ENCODE assay signal across 10 cellular contexts in genomic region chr14:34081576-34082136, GRCh38.
DNase-seq lines count a peak whose midpoint lies in the region; ATAC-seq and TF ChIP-seq lines count a peak whose summit lies in the region.
"Had no signal": no experiment of that assay in that cellular context is flagged by ENCODE, and none has a peak within 500 bp of the region (broad histone marks: within the 10 kb centered on the region; RNA-seq: fewer than 3 reads in every experiment).

No MANE protein-coding gene starts in this region.

- DNase-seq in NCI-H748 treated with DMSO at 0.1 percent for 48 hours (lab: John Stamatoyannopoulos, UW) (peak; percentile 57), epithelial cell of esophagus (ENCODE audit: low read depth) (peak; percentile 75), retinal pigment epithelial cell (ENCODE audit: low read depth) (peak; percentile 72), ureter (ENCODE audit: low spot score) (no peak), esophagus muscularis mucosa (ENCODE audit: extremely low spot score) (no peak)
- DNase-seq in CD4-positive, alpha-beta T cell, result no peak
- DNase-seq: stimulated activated CD4-positive, alpha-beta T cell treated with anti-CD3 and anti-CD28 coated beads, Interleukin-2, amount 100 ng/mL, for 48 hours had no signal

- no peaks in the 10 kb centered on the region for H3K36me3 ChIP-seq in HEK293 (ENCODE audit: control insufficient read depth in 2 of 2, insufficient read depth in 1 of 2, low read length in 2 of 2)
- H3K36me3 ChIP-seq in esophagus muscularis mucosa, result no peaks in the 10 kb centered on the region

- H3K9me3 Mint-ChIP-seq in CD4-positive, alpha-beta T cell, result no peaks in the 10 kb centered on the region
- H3K9me3 Mint-ChIP-seq: activated T-helper 2 cell treated with anti-CD3 and anti-CD28 coated beads, Interferon-gamma antibody, Interleukin-2, Interleukin-4, amounts not matched to agents 10 μg/mL and 5 μg/mL and 100 μg/mL, durations not matched to agents 14 hours and 24 hours and 36 hours had no signal

- no peak overlapping the region for H3K4me3 ChIP-seq in HEK293 (ENCODE audit: low read depth, low read length)
- H3K4me3 ChIP-seq in epithelial cell of esophagus (ENCODE audit: low read length), result no peak overlapping the region
- no peak overlapping the region for H3K4me3 ChIP-seq in retinal pigment epithelial cell (ENCODE audit: low read length)
- H3K4me3 ChIP-seq in esophagus muscularis mucosa, result no peak overlapping the region

- no peak for TF ChIP-seq EP300 in esophagus muscularis mucosa (IDR thresholded peaks at IDR 0.05)

- no peak for ATAC-seq in CD4-positive, alpha-beta T cell (ENCODE audit: poor library complexity)
- ATAC-seq in GM18909 (IDR thresholded peaks at IDR 0.05; ENCODE audit: poor library complexity, unreplicated experiment), result no peak

- H3K9me3 ChIP-seq in HEK293 (ENCODE audit: control insufficient read depth, insufficient read depth, low read depth, low read length) (no peaks in the 10 kb centered on the region), esophagus muscularis mucosa (no peaks in the 10 kb centered on the region)
- H3K9me3 ChIP-seq in CD4-positive, alpha-beta T cell (ENCODE audit: control insufficient read depth, low read length), result no peaks in the 10 kb centered on the region

- no peaks in the 10 kb centered on the region for H3K27me3 ChIP-seq in CD4-positive, alpha-beta T cell (ENCODE audit: control insufficient read depth, insufficient read depth, low read length)
- no peaks in the 10 kb centered on the region for H3K27me3 ChIP-seq in esophagus muscularis mucosa

- no peaks in the 10 kb centered on the region for H3K27me3 Mint-ChIP-seq in CD4-positive, alpha-beta T cell

- TF ChIP-seq CTCF in HEK293 (tag by site-specific recombination; IDR thresholded peaks at IDR 0.05), result no peak
- TF ChIP-seq CTCF in epithelial cell of esophagus (IDR thresholded peaks at IDR 0.05; ENCODE audit: insufficient read depth, low read depth, low read length, missing control alignments), result no peak
- no peak for TF ChIP-seq CTCF in retinal pigment epithelial cell (conservative IDR thresholded peaks at IDR 0.05; ENCODE audit: low read depth, low read length)
- TF ChIP-seq CTCF in CD4-positive, alpha-beta T cell (IDR thresholded peaks at IDR 0.05), result no peak
- no peak for TF ChIP-seq CTCF in esophagus muscularis mucosa (IDR thresholded peaks at IDR 0.05)

- CTCF ChIA-PET in HEK293 (lab: Yijun Ruan, JAX), result interaction anchor here (0.6 to 1.7 kb wide), 4 partner anchors 17 to 1448 kb away, joined by 3 to 9 read pairs (median 6); no protein-coding TSS in a partner anchor
- CTCF ChIA-PET in CD4-positive, alpha-beta T cell (lab: Charles Lee), result no interaction called here

- H3K4me1 Mint-ChIP-seq in CD4-positive, alpha-beta T cell (ENCODE audit: low read depth), result no peaks in the 10 kb centered on the region

- H3K4me1 ChIP-seq in HEK293 (ENCODE audit: control insufficient read depth, insufficient read depth, low read length) (peaks cover 15% of the 10 kb centered on the region), esophagus muscularis mucosa (peaks cover 15 to 22% (median 17%) of the 10 kb centered on the region in 4 donors)

- H3K27ac Mint-ChIP-seq in CD4-positive, alpha-beta T cell, result no peak overlapping the region
- H3K27ac Mint-ChIP-seq: activated T-helper 2 cell treated with anti-CD3 and anti-CD28 coated beads, Interferon-gamma antibody, Interleukin-2, Interleukin-4, amounts not matched to agents 10 μg/mL and 5 μg/mL and 100 μg/mL, durations not matched to agents 14 hours and 24 hours and 36 hours had no signal

- POLR2A ChIA-PET in HEK293 (lab: Yijun Ruan, JAX), result interaction anchor here (1.3 kb wide), 1 partner anchor 22 kb away, joined by 7 read pairs; no protein-coding TSS in a partner anchor
- POLR2A ChIA-PET in CD4-positive, alpha-beta T cell (lab: Charles Lee), result no interaction called here

- peak overlapping the region; percentile 56 for H3K27ac ChIP-seq in HEK293 (ENCODE audit: extremely low read depth, low read depth, low read length)
- H3K27ac ChIP-seq in CD4-positive, alpha-beta T cell (ENCODE audit: low read depth, low read length), result no peak overlapping the region
- peak overlapping the region in 2 of 4 donors; percentile 43 to 65 for H3K27ac ChIP-seq in esophagus muscularis mucosa (replicated peaks in 1 of 4)

- WGBS in esophagus muscularis mucosa, result 48% methylated on average over 6 of the region's 6 CpGs

- no peak overlapping the region for H3K4me3 Mint-ChIP-seq in CD4-positive, alpha-beta T cell

- no peak for TF ChIP-seq POLR2A in esophagus muscularis mucosa (IDR thresholded peaks at IDR 0.05; ENCODE audit: low read depth)

- no peaks in the 10 kb centered on the region for H3K36me3 Mint-ChIP-seq in CD4-positive, alpha-beta T cell (ENCODE audit: low read depth)

- intact Hi-C loops in CD4-positive, alpha-beta T cell (cut with DNase I, micrococcal nuclease), result no loop called here
- intact Hi-C loops in esophagus muscularis mucosa (cut with DNase I), result no loop called here

TF ChIP-seq in HEK293, 187 proteins besides CTCF, POLR2A, EP300 and RAD21 (continues in another document):
- TF ChIP-seq, protein P1, sequence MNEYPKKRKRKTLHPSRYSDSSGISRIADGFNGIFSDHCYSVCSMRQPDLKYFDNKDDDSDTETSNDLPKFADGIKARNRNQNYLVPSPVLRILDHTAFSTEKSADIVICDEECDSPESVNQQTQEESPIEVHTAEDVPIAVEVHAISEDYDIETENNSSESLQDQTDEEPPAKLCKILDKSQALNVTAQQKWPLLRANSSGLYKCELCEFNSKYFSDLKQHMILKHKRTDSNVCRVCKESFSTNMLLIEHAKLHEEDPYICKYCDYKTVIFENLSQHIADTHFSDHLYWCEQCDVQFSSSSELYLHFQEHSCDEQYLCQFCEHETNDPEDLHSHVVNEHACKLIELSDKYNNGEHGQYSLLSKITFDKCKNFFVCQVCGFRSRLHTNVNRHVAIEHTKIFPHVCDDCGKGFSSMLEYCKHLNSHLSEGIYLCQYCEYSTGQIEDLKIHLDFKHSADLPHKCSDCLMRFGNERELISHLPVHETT (tag by site-specific recombination; IDR thresholded peaks at IDR 0.05), result peak; percentile 44; the same call in 1 of the 2 replicates
- no peak for TF ChIP-seq ZNF280D (tag by site-specific recombination; IDR thresholded peaks at IDR 0.05)
- TF ChIP-seq ZBTB21 (tag by site-specific recombination; IDR thresholded peaks at IDR 0.05), result no peak
- peak; percentile 74 for TF ChIP-seq FEZF1 (tag by site-specific recombination; IDR thresholded peaks at IDR 0.05)
- TF ChIP-seq ZNF660 (tag by site-specific recombination; IDR thresholded peaks at IDR 0.05), result peak; percentile 100
- TF ChIP-seq ZFP3 (tag by site-specific recombination; IDR thresholded peaks at IDR 0.05; ENCODE audit: low read depth), result no peak
- TF ChIP-seq ZNF221 (tag by site-specific recombination; IDR thresholded peaks at IDR 0.05; ENCODE audit: borderline replicate concordance), result no peak
- TF ChIP-seq ZFP69B (tag by site-specific recombination; IDR thresholded peaks at IDR 0.05), result no peak
- TF ChIP-seq ZNF600 (tag by site-specific recombination; IDR thresholded peaks at IDR 0.05), result peak; percentile 31; the same call in 1 of the 2 replicates
- TF ChIP-seq, protein P2, sequence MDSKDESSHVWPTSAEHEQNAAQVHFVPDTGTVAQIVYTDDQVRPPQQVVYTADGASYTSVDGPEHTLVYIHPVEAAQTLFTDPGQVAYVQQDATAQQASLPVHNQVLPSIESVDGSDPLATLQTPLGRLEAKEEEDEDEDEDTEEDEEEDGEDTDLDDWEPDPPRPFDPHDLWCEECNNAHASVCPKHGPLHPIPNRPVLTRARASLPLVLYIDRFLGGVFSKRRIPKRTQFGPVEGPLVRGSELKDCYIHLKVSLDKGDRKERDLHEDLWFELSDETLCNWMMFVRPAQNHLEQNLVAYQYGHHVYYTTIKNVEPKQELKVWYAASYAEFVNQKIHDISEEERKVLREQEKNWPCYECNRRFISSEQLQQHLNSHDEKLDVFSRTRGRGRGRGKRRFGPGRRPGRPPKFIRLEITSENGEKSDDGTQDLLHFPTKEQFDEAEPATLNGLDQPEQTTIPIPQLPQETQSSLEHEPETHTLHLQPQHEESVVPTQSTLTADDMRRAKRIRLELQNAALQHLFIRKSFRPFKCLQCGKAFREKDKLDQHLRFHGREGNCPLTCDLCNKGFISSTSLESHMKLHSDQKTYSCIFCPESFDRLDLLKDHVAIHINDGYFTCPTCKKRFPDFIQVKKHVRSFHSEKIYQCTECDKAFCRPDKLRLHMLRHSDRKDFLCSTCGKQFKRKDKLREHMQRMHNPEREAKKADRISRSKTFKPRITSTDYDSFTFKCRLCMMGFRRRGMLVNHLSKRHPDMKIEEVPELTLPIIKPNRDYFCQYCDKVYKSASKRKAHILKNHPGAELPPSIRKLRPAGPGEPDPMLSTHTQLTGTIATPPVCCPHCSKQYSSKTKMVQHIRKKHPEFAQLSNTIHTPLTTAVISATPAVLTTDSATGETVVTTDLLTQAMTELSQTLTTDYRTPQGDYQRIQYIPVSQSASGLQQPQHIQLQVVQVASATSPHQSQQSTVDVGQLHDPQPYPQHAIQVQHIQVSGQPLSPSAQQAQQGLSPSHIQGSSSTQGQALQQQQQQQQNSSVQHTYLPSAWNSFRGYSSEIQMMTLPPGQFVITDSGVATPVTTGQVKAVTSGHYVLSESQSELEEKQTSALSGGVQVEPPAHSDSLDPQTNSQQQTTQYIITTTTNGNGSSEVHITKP (tag by site-specific recombination; IDR thresholded peaks at IDR 0.05), result peak; percentile 95
- TF ChIP-seq REPIN1 (tag by site-specific recombination; IDR thresholded peaks at IDR 0.05; ENCODE audit: low read depth), result no peak

Comparison
In these comparisons a context has a peak if more than half of its experiments do, and no peak if none do; other contexts are left out.
1. DNase-seq: peak in NCI-H748 treated with DMSO at 0.1 percent for 48 hours (single experiment), epithelial cell of esophagus (single experiment) and retinal pigment epithelial cell (single experiment); none in CD4-positive, alpha-beta T cell (0 of 10), ureter (single experiment) and esophagus muscularis mucosa (single experiment).